In genomic region chr1:196584703-196585102, GRCh38 we compare ENCODE assay signal across 27 cellular contexts. TPM values are rescaled to one million over a fixed set of nuclear protein-coding genes. Genes with fewer than 3 reads are reported as not detected.
"Had no signal": no experiment of that assay in that cellular context is flagged by ENCODE, and none has a peak within 500 bp of the region (broad histone marks: within the 10 kb centered on the region; RNA-seq: fewer than 3 reads in every experiment).

No MANE protein-coding gene starts in this region.

- H3K4me1 ChIP-seq: adrenal gland, body of pancreas, breast epithelium, SJCRH30 had no signal

- FAIRE-seq: astrocyte had no signal

- H3K4me3 ChIP-seq: adrenal gland, body of pancreas, breast epithelium, SJCRH30, SK-N-MC had no signal

- H3K27me3 ChIP-seq: adrenal gland, body of pancreas, breast epithelium, SJCRH30 had no signal

- ATAC-seq: activated CD8-positive, alpha-beta T cell treated with anti-CD3 and anti-CD28 coated beads, Interleukin-2, amount 10 ng/mL, durations not matched to agents 7 days and 5 days; activated naive CD4-positive, alpha-beta T cell treated with anti-CD3 and anti-CD28 coated beads, Interleukin-2, amount 50 U/mL, for 72 hours; body of pancreas; Panc1 had no signal

- H3K27ac ChIP-seq: adrenal gland, body of pancreas, breast epithelium, SJCRH30, SK-N-MC had no signal

- H3K36me3 ChIP-seq: adrenal gland, breast epithelium, SJCRH30 had no signal

- H3K9me3 ChIP-seq: adrenal gland, body of pancreas, breast epithelium, SJCRH30 had no signal

- DNase-seq: activated CD4-positive, alpha-beta T cell treated with anti-CD3 and anti-CD28 coated beads, Interleukin-2, amount 10 ng/mL, durations not matched to agents 7 days and 5 days; activated CD4-positive, alpha-beta T cell treated with anti-CD3 and anti-CD28 coated beads, Interleukin-2, amount 50 U/mL, for 48 hours; activated CD8-positive, alpha-beta T cell treated with anti-CD3 and anti-CD28 coated beads, Interleukin-2, amount 10 ng/mL, durations not matched to agents 7 days and 5 days; activated gamma-delta T cell; activated naive CD4-positive, alpha-beta T cell treated with Interleukin-2 at 50 U/mL for 16 hours; activated T-cell treated with anti-CD3 and anti-CD28 coated beads, Interleukin-2, amount 50 U/mL, for 24 hours; adrenal gland; body of pancreas; caudate nucleus; cerebellar nuclear complex; NCI-H1105; NCI-H1417 treated with DMSO at 0.1 percent for 48 hours; NCI-H187 treated with DMSO at 0.1 percent for 48 hours; NCI-H2081; NCI-H2171 treated with DMSO at 0.1 percent for 48 hours; NCI-H226; NCI-H446 treated with DMSO at 0.1 percent for 48 hours; NCI-H524; SHP77; SJCRH30 had no signal

RNA-seq across cellular contexts. Expression of gene KCNT2, which starts 23.5 kb away (rescaled TPM):
- total RNA-seq: activated CD4-positive, alpha-beta T cell treated with anti-CD3 and anti-CD28 coated beads, Interleukin-2, amount 10 ng/mL, durations not matched to agents 7 days and 5 days; activated CD8-positive, alpha-beta T cell treated with anti-CD3 and anti-CD28 coated beads, Interleukin-2, amount 10 ng/mL, durations not matched to agents 7 days and 5 days; activated naive CD4-positive, alpha-beta T cell treated with anti-CD3 and anti-CD28 coated beads, Interleukin-2, amount 50 U/mL, for 72 hours; activated T-helper 2 cell treated with anti-CD3 and anti-CD28 coated beads, Interferon-gamma antibody, Interleukin-2, Interleukin-4, amounts not matched to agents 10 μg/mL and 5 μg/mL and 100 μg/mL, durations not matched to agents 14 hours and 24 hours and 36 hours; RPMI7951 had no signal
